Comparison of ENCODE assay signal across 2 cellular contexts in genomic region chr15:82810863-82811421, GRCh38.
TF ChIP-seq lines count a peak whose summit lies in the region.

No MANE protein-coding gene starts in this region.

TF ChIP-seq in WTC11, 78 proteins besides CTCF, POLR2A, EP300 and RAD21 (continued from another document):
- no peak for TF ChIP-seq CDX4 (CRISPR knock-in tag; IDR thresholded peaks at IDR 0.05; ENCODE audit: borderline replicate concordance)
TF ChIP-seq in WTC11: peak in this region for 0.

TF ChIP-seq in H1, 55 proteins besides CTCF, POLR2A, EP300 and RAD21 (continued from another document):
- TF ChIP-seq ATF2 (IDR thresholded peaks at IDR 0.05; ENCODE audit: low read length) (no peak), ZNF274 (IDR thresholded peaks at IDR 0.05; ENCODE audit: borderline replicate concordance, extremely low read depth, low read length) (no peak), KDM5A (IDR thresholded peaks at IDR 0.05; ENCODE audit: low read length) (no peak), RNF2 (IDR thresholded peaks at IDR 0.05; ENCODE audit: borderline replicate concordance, low read depth, low read length, missing control alignments, poor library complexity, severe bottlenecking) (no peak), SAP30 (IDR thresholded peaks at IDR 0.05; ENCODE audit: insufficient read depth, insufficient replicate concordance, low read length) (no peak), YY1 (IDR thresholded peaks at IDR 0.05; ENCODE audit: low read depth, low read length) (no peak), EZH2 (IDR thresholded peaks at IDR 0.05; ENCODE audit: low read depth, low read length, severe bottlenecking) (no peak), SRF (IDR thresholded peaks at IDR 0.05; ENCODE audit: low read depth, low read length) (no peak)
